In genomic region chr13:111337206-111337605, GRCh38 we compare ENCODE assay signal across 15 cellular contexts. TPM values are rescaled to one million over a fixed set of nuclear protein-coding genes. Genes with fewer than 3 reads are reported as not detected.
DNase-seq lines count a peak whose midpoint lies in the region; ATAC-seq, FAIRE-seq and TF ChIP-seq lines count a peak whose summit lies in the region.
"Had no signal": no experiment of that assay in that cellular context is flagged by ENCODE, and none has a peak within 500 bp of the region (broad histone marks: within the 10 kb centered on the region; RNA-seq: fewer than 3 reads in every experiment).

No MANE protein-coding gene starts in this region.

- no peaks in the 10 kb centered on the region for H3K36me3 ChIP-seq in endodermal cell (ENCODE audit: control insufficient read depth, insufficient read depth, low read length)
- no peaks in the 10 kb centered on the region for H3K36me3 ChIP-seq in gastroesophageal sphincter
- H3K36me3 ChIP-seq: right lobe of liver had no signal

- no peak for FAIRE-seq in GM12891 (lab: Jason Lieb, UNC)

- H3K4me1 ChIP-seq in endodermal cell (ENCODE audit: control insufficient read depth, insufficient read depth, low read length) (no peaks in the 10 kb centered on the region), gastroesophageal sphincter (no peaks in the 10 kb centered on the region)
- H3K4me1 ChIP-seq: right lobe of liver, tibial artery had no signal

- no peak overlapping the region for H3K4me3 ChIP-seq in AG10803 (ENCODE audit: low read length)
- H3K4me3 ChIP-seq in endodermal cell (ENCODE audit: low read length), result no peak overlapping the region
- H3K4me3 ChIP-seq in gastroesophageal sphincter, result no peak overlapping the region
- H3K4me3 ChIP-seq: right lobe of liver, SK-N-MC, tibial artery had no signal

- H3K9me3 Mint-ChIP-seq in endodermal cell (peaks cover 5% of the 10 kb centered on the region), neural crest cell (peaks cover 3% of the 10 kb centered on the region)

- ATAC-seq in gastroesophageal sphincter, result no peak
- ATAC-seq: right lobe of liver had no signal

- H3K9ac ChIP-seq in endodermal cell (ENCODE audit: extremely low read depth, low read length, poor library complexity, severe bottlenecking), result no peak overlapping the region

- H3K9me3 ChIP-seq in endodermal cell (ENCODE audit: control insufficient read depth, low read length) (no peaks in the 10 kb centered on the region), gastroesophageal sphincter (no peaks in the 10 kb centered on the region)
- H3K9me3 ChIP-seq: right lobe of liver, tibial artery had no signal

- H3K27ac Mint-ChIP-seq in endodermal cell (no peak overlapping the region), neural crest cell (ENCODE audit: unreplicated experiment) (peak overlapping the region; percentile 36)
- H3K27ac Mint-ChIP-seq: activated naive CD4-positive, alpha-beta T cell treated with anti-CD3 and anti-CD28 coated beads, Interleukin-2, amount 50 U/mL, for 24 hours; CD14-positive monocyte had no signal

- WGBS in endodermal cell (ENCODE audit: insufficient coverage in 1 of 2, insufficient read length in 1 of 2), 2 experiments, result 82 to 84% methylated on average over 3 to 4 of the region's 4 CpGs
- 56% methylated on average over 3 of the region's 4 CpGs; no CpG with 5 or more reads in 1 of the 2 donors for WGBS in gastroesophageal sphincter (ENCODE audit: low coverage in 1 of 2), 2 donors

- intact Hi-C loops in posterior cingulate gyrus (cut with DNase I), result no loop called here

- H3K27me3 ChIP-seq in endodermal cell (ENCODE audit: control insufficient read depth, insufficient read depth, low read length, poor library complexity, severe bottlenecking), result no peaks in the 10 kb centered on the region
- no peaks in the 10 kb centered on the region for H3K27me3 ChIP-seq in gastroesophageal sphincter
- H3K27me3 ChIP-seq: right lobe of liver, tibial artery had no signal

- no peak overlapping the region for H3K27ac ChIP-seq in endodermal cell (ENCODE audit: low read depth, low read length)
- no peak overlapping the region for H3K27ac ChIP-seq in gastroesophageal sphincter
- H3K27ac ChIP-seq: right lobe of liver, SK-N-MC, tibial artery had no signal

- H3K36me3 Mint-ChIP-seq in endodermal cell (ENCODE audit: low read depth) (no peaks in the 10 kb centered on the region), neural crest cell (ENCODE audit: low read depth) (peaks cover 3% of the 10 kb centered on the region)
- H3K36me3 Mint-ChIP-seq: CD14-positive monocyte had no signal

- TF ChIP-seq CTCF in AG10803 (conservative IDR thresholded peaks at IDR 0.05; ENCODE audit: low read length) (no peak), endodermal cell (conservative IDR thresholded peaks at IDR 0.05) (no peak), neural crest cell (conservative IDR thresholded peaks at IDR 0.05) (no peak), gastroesophageal sphincter (IDR thresholded peaks at IDR 0.05) (no peak)

- H3K4me1 Mint-ChIP-seq in endodermal cell (no peaks in the 10 kb centered on the region), neural crest cell (no peaks in the 10 kb centered on the region)
- H3K4me1 Mint-ChIP-seq: activated naive CD4-positive, alpha-beta T cell treated with anti-CD3 and anti-CD28 coated beads, Interleukin-2, amount 50 U/mL, for 24 hours; CD14-positive monocyte had no signal

- H3K4me3 Mint-ChIP-seq in endodermal cell (no peak overlapping the region), neural crest cell (no peak overlapping the region)
- H3K4me3 Mint-ChIP-seq: activated naive CD4-positive, alpha-beta T cell treated with anti-CD3 and anti-CD28 coated beads, Interleukin-2, amount 50 U/mL, for 24 hours; CD14-positive monocyte had no signal

- no peaks in the 10 kb centered on the region for H3K27me3 Mint-ChIP-seq in endodermal cell (ENCODE audit: insufficient read depth)
- no peaks in the 10 kb centered on the region for H3K27me3 Mint-ChIP-seq in neural crest cell (ENCODE audit: low read depth)
- H3K27me3 Mint-ChIP-seq: activated naive CD4-positive, alpha-beta T cell treated with anti-CD3 and anti-CD28 coated beads, Interleukin-2, amount 50 U/mL, for 24 hours had no signal

- peak; percentile 96 for DNase-seq in AG10803 (ENCODE audit: low read depth)
- peak; percentile 30 for DNase-seq in NCI-H226
- DNase-seq in endodermal cell, result peak; percentile 15
- no peak for DNase-seq in neural crest cell (ENCODE audit: low read depth, low spot score)
- DNase-seq in GM12891 (ENCODE audit: insufficient read length, low spot score), result no peak
- DNase-seq in posterior cingulate gyrus, result no peak
- DNase-seq in MV-4-11 (lab: John Stamatoyannopoulos, UW), result no peak
- DNase-seq: NCI-H1417, NCI-H748 treated with DMSO at 0.1 percent for 48 hours, right lobe of liver, tibial artery had no signal

- no peak for TF ChIP-seq EP300 in gastroesophageal sphincter (IDR thresholded peaks at IDR 0.05)

- TF ChIP-seq POLR2A in gastroesophageal sphincter (IDR thresholded peaks at IDR 0.05), result no peak
- TF ChIP-seq POLR2A in GM12891 (IDR thresholded peaks at IDR 0.05; ENCODE audit: low read depth, low read length), result no peak

TF ChIP-seq in GM12891, 5 proteins besides CTCF, POLR2A, EP300 and RAD21:
- TF ChIP-seq TAF1 (IDR thresholded peaks at IDR 0.05; ENCODE audit: low read depth, low read length) (no peak), PAX5 (IDR thresholded peaks at IDR 0.05; ENCODE audit: insufficient read depth, low read length, severe bottlenecking) (no peak), POU2F2 (IDR thresholded peaks at IDR 0.05; ENCODE audit: low read depth, low read length) (no peak), SPI1 (IDR thresholded peaks at IDR 0.05; ENCODE audit: low read depth, low read length) (no peak), POLR2AphosphoS5 (IDR thresholded peaks at IDR 0.05; ENCODE audit: low read depth, low read length) (no peak)

RNA-seq across cellular contexts. Expression of gene TEX29, which starts 16.8 kb away (rescaled TPM):
- total RNA-seq in endodermal cell (under 1 TPM in 1 of 2 donors, not detected in 1; 0.69 TPM), neural crest cell (0.50 TPM in 1 of 2 replicates, not detected in the other), gastroesophageal sphincter (1 to 10 TPM in 1 of 4 donors, not detected in 3; 1.9 TPM)
- 0.43 TPM for polyA plus RNA-seq in endodermal cell (2013, experiment 1 of 2)
- polyA plus RNA-seq in endodermal cell (2013, experiment 2 of 2), result not detected
- 0.68 TPM for polyA plus RNA-seq in GM12891 (2012; ENCODE audit: low read depth, missing spikeins)

Comparison
In these comparisons a context has a peak if more than half of its experiments do, and no peak if none do; other contexts are left out.
1. DNase-seq: peak in AG10803 (single experiment), NCI-H226 (single experiment) and endodermal cell (single experiment); none in neural crest cell (single experiment), GM12891 (single experiment), posterior cingulate gyrus (0 of 10) and MV-4-11 (single experiment).